In genomic region chr2:25851740-25852503, GRCh38 we compare ENCODE assay signal across 8 cellular contexts. TPM values are rescaled to one million over a fixed set of nuclear protein-coding genes. Genes with fewer than 3 reads are reported as not detected.
DNase-seq lines count a peak whose midpoint lies in the region.

No MANE protein-coding gene starts in this region.

- H3K27ac Mint-ChIP-seq in T-helper 2 cell treated with Interferon-gamma antibody and Interleukin-4, amounts not matched to agents 5 μg/mL and 100 μg/mL, for 36 hours = peak overlapping the region; percentile 86

- peaks cover 44% of the 10 kb centered on the region for H3K4me1 Mint-ChIP-seq in T-helper 2 cell treated with Interferon-gamma antibody and Interleukin-4, amounts not matched to agents 5 μg/mL and 100 μg/mL, for 36 hours (ENCODE audit: low read depth)

- H3K9me3 Mint-ChIP-seq in T-helper 2 cell treated with Interferon-gamma antibody and Interleukin-4, amounts not matched to agents 5 μg/mL and 100 μg/mL, for 36 hours = peaks cover 5% of the 10 kb centered on the region

- H3K27ac ChIP-seq in substantia nigra (ENCODE audit: low read depth, low read length, poor library complexity, severe bottlenecking) = peak overlapping the region; percentile 16

- peak overlapping the region; percentile 72 for H3K4me3 Mint-ChIP-seq in T-helper 2 cell treated with Interferon-gamma antibody and Interleukin-4, amounts not matched to agents 5 μg/mL and 100 μg/mL, for 36 hours

- peak; percentile 23 for DNase-seq in activated CD4-positive, CD25-positive, alpha-beta regulatory T cell treated with anti-CD3 and anti-CD28 coated beads, Interleukin-2, amount 50 U/mL, for 16 hours (ENCODE audit: low read depth, low spot score)
- no peak for DNase-seq in activated CD4-positive, CD25-positive, alpha-beta regulatory T cell treated with anti-CD3 and anti-CD28 coated beads, Interleukin-2, amount 50 U/mL, for 72 hours
- DNase-seq in H4 (ENCODE audit: low spot score) = peak; percentile 84
- DNase-seq in M059J (ENCODE audit: low read depth) = peak; percentile 78
- DNase-seq in T-helper 2 cell treated with Interferon-gamma antibody and Interleukin-4, amounts not matched to agents 5 μg/mL and 100 μg/mL, for 36 hours (ENCODE audit: low spot score) = peak; percentile 60
- peak; percentile 89 for DNase-seq in dedifferentiated amniotic fluid mesenchymal stem cell (ENCODE audit: extremely low spot score)
- peak; percentile 85 to 89 for DNase-seq in lung microvascular endothelial cell (ENCODE audit: low read depth in 2 of 2)
- DNase-seq in substantia nigra (lab: John Stamatoyannopoulos, UW) = peak in 4 of 49 donors; percentile 2 to 36 (median 8)

- no peaks in the 10 kb centered on the region for H3K27me3 Mint-ChIP-seq in T-helper 2 cell treated with Interferon-gamma antibody and Interleukin-4, amounts not matched to agents 5 μg/mL and 100 μg/mL, for 36 hours (ENCODE audit: low read depth)

- H3K36me3 Mint-ChIP-seq in T-helper 2 cell treated with Interferon-gamma antibody and Interleukin-4, amounts not matched to agents 5 μg/mL and 100 μg/mL, for 36 hours (ENCODE audit: low read depth) = peaks cover 8% of the 10 kb centered on the region

RNA-seq across cellular contexts. Expression of gene ASXL2, which starts 26.4 kb away (rescaled TPM):
- total RNA-seq in H4 (2014; rRNA removed; shearing (Covaris generic)) = 4.4 TPM in 2 replicates
- total RNA-seq in M059J (2014; rRNA removed; shearing (Covaris generic)) = 4.7 and 8.0 TPM in 2 replicates
- total RNA-seq in lung microvascular endothelial cell = 3.7 and 4.4 TPM in 2 replicates
